ENCODE assay signal across 11 cellular contexts in genomic region chr7:50502001-50502684, GRCh38. TPM values are rescaled to one million over a fixed set of nuclear protein-coding genes. Genes with fewer than 3 reads are reported as not detected.
A peak's percentile ranks its signal among the peaks of the same experiment; 100 is the strongest.
DNase-seq lines count a peak whose midpoint lies in the region; ATAC-seq and TF ChIP-seq lines count a peak whose summit lies in the region.
"Had no signal": no experiment of that assay in that cellular context is flagged by ENCODE, and none has a peak within 500 bp of the region (broad histone marks: within the 10 kb centered on the region; RNA-seq: fewer than 3 reads in every experiment).

No MANE protein-coding gene starts in this region.

- H3K4me3 ChIP-seq in fibroblast of pulmonary artery (replicated peaks; ENCODE audit: low read depth, low read length) (peak overlapping the region; percentile 4), ovary (peak overlapping the region; percentile 5)
- H3K4me3 ChIP-seq: breast epithelium had no signal

- intact Hi-C loops in ovary (cut with DNase I): no loop called here

- peak overlapping the region in 1 of 2 donors; percentile 67 for H3K27ac ChIP-seq in ovary
- H3K27ac ChIP-seq: KMS-11 had no signal

- TF ChIP-seq POLR2A in ovary (IDR thresholded peaks at IDR 0.05) (peak; percentile 29), GM18505 (IDR thresholded peaks at IDR 0.05; ENCODE audit: borderline replicate concordance, extremely low read depth, insufficient read depth, insufficient read length) (no peak)

- ATAC-seq in activated CD4-positive, CD25-positive, alpha-beta regulatory T cell treated with anti-CD3 and anti-CD28 coated beads, Interleukin-2, amount 50 U/mL, for 24 hours: no peak
- ATAC-seq in GM18505 (IDR thresholded peaks at IDR 0.05; ENCODE audit: unreplicated experiment): no peak

- no peak for TF ChIP-seq CTCF in fibroblast of pulmonary artery (IDR thresholded peaks at IDR 0.05; ENCODE audit: low read length, missing control alignments)
- no peak for TF ChIP-seq CTCF in ovary (IDR thresholded peaks at IDR 0.05)

- TF ChIP-seq EP300 in ovary (IDR thresholded peaks at IDR 0.05): peak; percentile 98

- H3K27me3 ChIP-seq in ovary: no peaks in the 10 kb centered on the region
- H3K27me3 ChIP-seq: breast epithelium had no signal

- DNase-seq in AG08396 (ENCODE audit: low spot score) (peak; percentile 75), RKO (ENCODE audit: low spot score) (peak; percentile 39), fibroblast of pulmonary artery (ENCODE audit: low read depth) (peak; percentile 97), ovary (peak; percentile 61 to 90 (median 77)), NCI-H1436 (lab: John Stamatoyannopoulos, UW) (no peak), activated T-cell treated with anti-CD3 and anti-CD28 coated beads for 4 hours (no peak)
- DNase-seq: Calu3 had no signal

- H3K36me3 ChIP-seq in ovary: no peaks in the 10 kb centered on the region
- H3K36me3 ChIP-seq: breast epithelium had no signal

- H3K9me3 ChIP-seq in ovary: no peaks in the 10 kb centered on the region
- H3K9me3 ChIP-seq: breast epithelium had no signal

- WGBS in ovary, 3 donors: 8 to 11% (median 8%) methylated on average over 8 of the region's 8 CpGs

- peaks cover 9% of the 10 kb centered on the region for H3K4me1 ChIP-seq in ovary (ENCODE audit: insufficient read depth)
- H3K4me1 ChIP-seq: breast epithelium had no signal

RNA-seq across cellular contexts. Expression of gene FIGNL1, which starts 52.0 kb away (rescaled TPM):
- 10 to 100 TPM in 5 of 7 donors, 1 to 10 TPM in 2; 6.8 to 13.7 (median 11.5) TPM for total RNA-seq in ovary
- polyA plus RNA-seq in ovary: 1 to 10 TPM; 6.6 to 9.5 TPM

Comparison
In these comparisons a context has a peak if more than half of its experiments do, and no peak if none do; other contexts are left out.
1. DNase-seq: peak in AG08396 (single experiment), RKO (single experiment), fibroblast of pulmonary artery (single experiment) and ovary (5 of 5); none in NCI-H1436 (single experiment) and activated T-cell treated with anti-CD3 and anti-CD28 coated beads for 4 hours (single experiment).